In genomic region chr19:10416083-10416379, GRCh38 we compare ENCODE assay signal across 8 cellular contexts. TPM values are rescaled to one million over a fixed set of nuclear protein-coding genes. Genes with fewer than 3 reads are reported as not detected.
DNase-seq lines count a peak whose midpoint lies in the region; ATAC-seq and TF ChIP-seq lines count a peak whose summit lies in the region.

No MANE protein-coding gene starts in this region.

- H3K4me3 ChIP-seq in SK-N-SH (ENCODE audit: low read depth in 2 of 2, low read length in 1 of 2) = peak overlapping the region; percentile 56 to 64
- H3K4me3 ChIP-seq in iPS-11a (ENCODE audit: low read depth, low read length) = peak overlapping the region; percentile 25

- intact Hi-C loops in activated CD4-positive, alpha-beta memory T cell treated with anti-CD3 and anti-CD28 coated beads for 36 hours (cut with micrococcal nuclease) = loop anchor here (1.0 to 2.0 kb wide), 5 partner anchors 8 to 151 kb away; partner anchors contain the start of genes CDC37, KRI1 and TYK2

- no peaks in the 10 kb centered on the region for H3K9me3 ChIP-seq in SK-N-SH

- peak overlapping the region; percentile 90; the same call in 1 of the 2 replicates for H2AFZ ChIP-seq in SK-N-SH (ENCODE audit: low read depth)

- DNase-seq in SK-N-SH (no peak), GM10248 (ENCODE audit: extremely low spot score) (no peak), foreskin melanocyte (no peak), NCI-H2081 treated with DMSO at 0.1 percent for 48 hours (lab: John Stamatoyannopoulos, UW) (no peak)
- DNase-seq in activated CD4-positive, alpha-beta memory T cell treated with anti-CD3 and anti-CD28 coated beads for 36 hours = no peak
- DNase-seq in stimulated activated effector memory CD8-positive, alpha-beta T cell treated with anti-CD3 and anti-CD28 coated beads, Interleukin-12 subunit alpha, Interleukin-12 subunit beta, amount 100 ng/mL, for 72 hours (ENCODE audit: low spot score in 2 of 2) = no peak

- TF ChIP-seq CTCF in SK-N-SH (IDR thresholded peaks at IDR 0.05) = no peak
- no peak for TF ChIP-seq CTCF in GM10248 (IDR thresholded peaks at IDR 0.05; ENCODE audit: control extremely low read depth, extremely low read depth, low read depth, missing control alignments)

- no peak overlapping the region for H3K27ac ChIP-seq in SK-N-SH (ENCODE audit: low read depth in 2 of 2, low read length in 1 of 2)

- no peaks in the 10 kb centered on the region for H3K9me2 ChIP-seq in SK-N-SH

- TF ChIP-seq RAD21 in SK-N-SH (IDR thresholded peaks at IDR 0.05; ENCODE audit: low read length) = no peak

- H3K9ac ChIP-seq in SK-N-SH = peak overlapping the region; percentile 56; the same call in 1 of the 2 replicates

- H3K4me3 Mint-ChIP-seq in activated CD4-positive, alpha-beta memory T cell treated with anti-CD3 and anti-CD28 coated beads for 36 hours = peak overlapping the region; percentile 73
- H3K4me3 Mint-ChIP-seq in stimulated activated effector memory CD8-positive, alpha-beta T cell treated with anti-CD3 and anti-CD28 coated beads, Interleukin-12 subunit alpha, Interleukin-12 subunit beta, amount 100 ng/mL, for 72 hours = peak overlapping the region; percentile 65

- POLR2A ChIA-PET in SK-N-SH (lab: Yijun Ruan, JAX) (interaction anchor here (1.8 kb wide), 1 partner anchor 11 kb away, joined by 9 read pairs; no protein-coding TSS in a partner anchor), GM10248 (lab: Yijun Ruan, JAX) (interaction anchor here (1.2 kb wide), 1 partner anchor 11 kb away, joined by 4 read pairs; no protein-coding TSS in a partner anchor)
- POLR2A ChIA-PET in activated CD4-positive, alpha-beta memory T cell treated with anti-CD3 and anti-CD28 coated beads for 36 hours (lab: Charles Lee) = interaction anchor here (0.8 to 3.0 kb wide), 4 partner anchors 8 to 36 kb away, joined by 4 to 22 read pairs (median 4); partner anchors contain the start of genes CDC37 and TYK2

- H3K4me2 ChIP-seq in SK-N-SH = peak overlapping the region; percentile 84

- H3K4me1 Mint-ChIP-seq in activated CD4-positive, alpha-beta memory T cell treated with anti-CD3 and anti-CD28 coated beads for 36 hours (ENCODE audit: low read depth) = peaks cover 49% of the 10 kb centered on the region
- peaks cover 55% of the 10 kb centered on the region for H3K4me1 Mint-ChIP-seq in stimulated activated effector memory CD8-positive, alpha-beta T cell treated with anti-CD3 and anti-CD28 coated beads, Interleukin-12 subunit alpha, Interleukin-12 subunit beta, amount 100 ng/mL, for 72 hours

- TF ChIP-seq EP300 in SK-N-SH (IDR thresholded peaks at IDR 0.05; ENCODE audit: borderline replicate concordance in 1 of 2, low read depth in 1 of 2, low read length in 1 of 2) = no peak

- no peaks in the 10 kb centered on the region for H4K20me1 ChIP-seq in SK-N-SH (ENCODE audit: insufficient read depth)

- 0% methylated on average over 7 of the region's 9 CpGs for WGBS in SK-N-SH (ENCODE audit: low lambda C conversion rate)

- H3K36me3 Mint-ChIP-seq in activated CD4-positive, alpha-beta memory T cell treated with anti-CD3 and anti-CD28 coated beads for 36 hours = peaks cover 3% of the 10 kb centered on the region
- peaks cover 37% of the 10 kb centered on the region for H3K36me3 Mint-ChIP-seq in stimulated activated effector memory CD8-positive, alpha-beta T cell treated with anti-CD3 and anti-CD28 coated beads, Interleukin-12 subunit alpha, Interleukin-12 subunit beta, amount 100 ng/mL, for 72 hours

- no peaks in the 10 kb centered on the region for H3K36me3 ChIP-seq in SK-N-SH (replicated peaks in 1 of 2; ENCODE audit: control insufficient read depth in 1 of 2, insufficient read depth in 2 of 2, low read length in 1 of 2)

- H3F3A ChIP-seq in SK-N-SH (replicated peaks; ENCODE audit: insufficient read depth) = peaks cover 21% of the 10 kb centered on the region

- H3K9me3 Mint-ChIP-seq in activated CD4-positive, alpha-beta memory T cell treated with anti-CD3 and anti-CD28 coated beads for 36 hours = no peaks in the 10 kb centered on the region
- H3K9me3 Mint-ChIP-seq in stimulated activated effector memory CD8-positive, alpha-beta T cell treated with anti-CD3 and anti-CD28 coated beads, Interleukin-12 subunit alpha, Interleukin-12 subunit beta, amount 100 ng/mL, for 72 hours = no peaks in the 10 kb centered on the region

- H3K27me3 ChIP-seq in SK-N-SH (ENCODE audit: insufficient read depth) = peaks cover 31% of the 10 kb centered on the region

- H3K27me3 Mint-ChIP-seq in activated CD4-positive, alpha-beta memory T cell treated with anti-CD3 and anti-CD28 coated beads for 36 hours = peaks cover 30% of the 10 kb centered on the region

- H3K4me1 ChIP-seq in SK-N-SH (ENCODE audit: control insufficient read depth in 1 of 2, insufficient read depth in 2 of 2, low read depth in 1 of 2, low read length in 1 of 2) = peaks cover 5 to 10% of the 10 kb centered on the region in 2 experiments; a peak in 1 of 4 replicates

- CTCF ChIA-PET in SK-N-SH (lab: Yijun Ruan, JAX) (interaction anchor here (0.6 to 11.8 kb wide), 39 partner anchors 11 to 1025 kb away, joined by 3 to 313 read pairs (median 4); partner anchors contain the start of genes CDC37, ICAM1, ICAM4 and ICAM5), GM10248 (lab: Yijun Ruan, JAX) (interaction anchor here (0.6 to 29.5 kb wide), 32 partner anchors 8 to 448 kb away, joined by 3 to 979 read pairs (median 4); partner anchors contain the start of genes CDC37, ICAM1, ICAM5 and MRPL4)
- CTCF ChIA-PET in activated CD4-positive, alpha-beta memory T cell treated with anti-CD3 and anti-CD28 coated beads for 36 hours (lab: Charles Lee) = interaction anchor here (0.7 to 27.2 kb wide), 19 partner anchors 7 to 221 kb away, joined by 3 to 836 read pairs (median 4); partner anchors contain the start of genes CDC37, DNMT1, ICAM1 and ICAM5

- H3K79me2 ChIP-seq in SK-N-SH (ENCODE audit: insufficient read depth) = no peaks in the 10 kb centered on the region

- no peak overlapping the region for H3K27ac Mint-ChIP-seq in activated CD4-positive, alpha-beta memory T cell treated with anti-CD3 and anti-CD28 coated beads for 36 hours
- H3K27ac Mint-ChIP-seq in stimulated activated effector memory CD8-positive, alpha-beta T cell treated with anti-CD3 and anti-CD28 coated beads, Interleukin-12 subunit alpha, Interleukin-12 subunit beta, amount 100 ng/mL, for 72 hours = peak overlapping the region; percentile 92

- no peak for ATAC-seq in SK-N-SH treated with all-trans-retinoic acid at 6 μM for 48 hours
- ATAC-seq in stimulated activated effector memory CD8-positive, alpha-beta T cell treated with anti-CD3 and anti-CD28 coated beads, Interleukin-12 subunit alpha, Interleukin-12 subunit beta, amount 100 ng/mL, for 72 hours = no peak

TF ChIP-seq in SK-N-SH, 30 proteins besides CTCF, POLR2A, EP300 and RAD21 (continues in another document):
- TF ChIP-seq RFX5 (IDR thresholded peaks at IDR 0.05; ENCODE audit: low read length) (no peak), YY1 (IDR thresholded peaks at IDR 0.05; ENCODE audit: low read depth) (no peak), USF2 (IDR thresholded peaks at IDR 0.05; ENCODE audit: borderline replicate concordance, low read depth, low read length) (no peak)

TF ChIP-seq in SK-N-SH treated with all-trans-retinoic acid at 6 μM for 48 hours, 23 proteins besides CTCF, POLR2A, EP300 and RAD21 (continues in another document):
- TF ChIP-seq ZFP30 (CRISPR knock-in tag; IDR thresholded peaks at IDR 0.05) = no peak
- TF ChIP-seq OSR1 (CRISPR knock-in tag; IDR thresholded peaks at IDR 0.05) = no peak
- TF ChIP-seq ZNF70 (CRISPR knock-in tag; IDR thresholded peaks at IDR 0.05) = no peak
- TF ChIP-seq ZNF565 (CRISPR knock-in tag; conservative IDR thresholded peaks at IDR 0.05; ENCODE audit: low read depth) = no peak
- TF ChIP-seq, protein P1, sequence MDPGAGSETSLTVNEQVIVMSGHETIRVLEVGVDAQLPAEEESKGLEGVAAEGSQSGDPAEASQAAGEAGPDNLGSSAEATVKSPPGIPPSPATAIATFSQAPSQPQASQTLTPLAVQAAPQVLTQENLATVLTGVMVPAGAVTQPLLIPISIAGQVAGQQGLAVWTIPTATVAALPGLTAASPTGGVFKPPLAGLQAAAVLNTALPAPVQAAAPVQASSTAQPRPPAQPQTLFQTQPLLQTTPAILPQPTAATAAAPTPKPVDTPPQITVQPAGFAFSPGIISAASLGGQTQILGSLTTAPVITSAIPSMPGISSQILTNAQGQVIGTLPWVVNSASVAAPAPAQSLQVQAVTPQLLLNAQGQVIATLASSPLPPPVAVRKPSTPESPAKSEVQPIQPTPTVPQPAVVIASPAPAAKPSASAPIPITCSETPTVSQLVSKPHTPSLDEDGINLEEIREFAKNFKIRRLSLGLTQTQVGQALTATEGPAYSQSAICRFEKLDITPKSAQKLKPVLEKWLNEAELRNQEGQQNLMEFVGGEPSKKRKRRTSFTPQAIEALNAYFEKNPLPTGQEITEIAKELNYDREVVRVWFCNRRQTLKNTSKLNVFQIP (CRISPR knock-in tag; IDR thresholded peaks at IDR 0.05; ENCODE audit: borderline replicate concordance, low read depth) = no peak
- no peak for TF ChIP-seq ZFP3 (CRISPR knock-in tag; IDR thresholded peaks at IDR 0.05)

RNA-seq across cellular contexts. Expression of gene PDE4A, which starts 4.3 kb away (rescaled TPM):
- 2.3 and 2.9 TPM in 2 replicates for polyA plus RNA-seq in SK-N-SH (2012; rRNA removed)
- polyA plus RNA-seq in SK-N-SH (2012; cell fraction: cytosol; rRNA removed) = 2.0 and 2.8 TPM in 2 replicates
- 5.6 and 6.7 TPM in 2 replicates for polyA plus RNA-seq in SK-N-SH (2012; cell fraction: nucleus; rRNA removed)
- 10 to 100 TPM; 15.7 to 17.5 TPM for total RNA-seq in activated CD4-positive, alpha-beta memory T cell treated with anti-CD3 and anti-CD28 coated beads for 36 hours

RNA-seq across cellular contexts. Expression of gene CDC37, which starts 12.7 kb away (rescaled TPM):
- polyA plus RNA-seq in SK-N-SH (2012; rRNA removed) = 1,026 and 1,054 TPM in 2 replicates
- 593 and 675 TPM in 2 replicates for polyA plus RNA-seq in SK-N-SH (2012; cell fraction: cytosol; rRNA removed)
- 2,817 and 3,252 TPM in 2 replicates for polyA plus RNA-seq in SK-N-SH (2012; cell fraction: nucleus; rRNA removed)
- 100 to 1,000 TPM; 189 to 207 TPM for total RNA-seq in activated CD4-positive, alpha-beta memory T cell treated with anti-CD3 and anti-CD28 coated beads for 36 hours

RNA-seq across cellular contexts. Expression of gene TYK2, which starts 35.7 kb away (rescaled TPM):
- polyA plus RNA-seq in SK-N-SH (2012; rRNA removed) = 34.8 and 44.6 TPM in 2 replicates
- polyA plus RNA-seq in SK-N-SH (2012; cell fraction: cytosol; rRNA removed) = 11.9 and 17.2 TPM in 2 replicates
- polyA plus RNA-seq in SK-N-SH (2012; cell fraction: nucleus; rRNA removed) = 343 and 417 TPM in 2 replicates
- 100 to 1,000 TPM; 168 to 186 TPM for total RNA-seq in activated CD4-positive, alpha-beta memory T cell treated with anti-CD3 and anti-CD28 coated beads for 36 hours
